8 cellular contexts compared by ENCODE assay signal in the genomic region with DNA sequence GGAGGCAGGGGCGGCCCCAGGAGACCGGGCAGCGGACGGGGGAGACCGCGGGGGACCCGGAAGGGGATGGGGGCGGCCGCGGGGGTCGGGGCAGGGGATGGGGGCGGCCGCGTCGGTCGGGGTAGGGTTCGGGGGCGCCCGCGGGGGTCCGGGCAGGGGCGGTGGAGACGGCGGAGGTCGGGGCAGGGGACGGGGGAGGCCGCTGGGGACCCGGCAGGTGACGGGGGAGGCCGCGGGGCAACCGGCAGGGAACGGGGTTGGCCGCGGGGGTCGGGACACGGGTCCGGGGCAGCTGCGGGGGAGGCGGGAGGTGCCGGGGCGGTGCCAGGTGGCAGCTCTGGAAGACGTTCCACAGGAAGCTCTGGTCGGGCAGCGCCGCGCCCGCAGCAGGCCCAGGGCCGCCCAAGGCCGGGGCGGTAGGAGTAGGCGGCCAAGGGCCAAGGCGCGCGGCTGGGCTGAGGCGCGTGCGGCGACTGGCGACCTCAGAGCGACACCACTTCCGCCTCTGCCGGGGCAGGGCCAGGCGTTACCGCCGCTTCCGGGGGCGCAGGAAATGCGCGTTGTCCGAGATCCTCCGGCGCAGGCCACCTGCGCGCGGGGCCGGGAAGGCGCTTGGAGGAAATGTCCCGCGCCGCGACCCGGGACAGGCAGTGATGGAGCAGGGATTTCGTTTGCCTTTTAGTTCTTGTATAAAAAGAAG. TPM values are rescaled to one million over a fixed set of nuclear protein-coding genes. Genes with fewer than 3 reads are reported as not detected.
DNase-seq lines count a peak whose midpoint lies in the region; ATAC-seq and TF ChIP-seq lines count a peak whose summit lies in the region.
"Not testable (repeated sequence)": the region's sequence is repeated elsewhere in the genome, so short reads cannot be mapped to it uniquely, and the experiment has no call there.

No MANE protein-coding gene starts in this region.

- H3K27ac ChIP-seq in ACC112 (ENCODE audit: low read depth, low read length); effector memory CD4-positive, alpha-beta T cell (ENCODE audit: insufficient read depth, low read length, poor library complexity, severe bottlenecking): not testable (repeated sequence)

- not testable (repeated sequence) for H3K9me3 ChIP-seq in effector memory CD4-positive, alpha-beta T cell (ENCODE audit: control insufficient read depth, low read length)

- H3K79me2 ChIP-seq in ACC112 (ENCODE audit: control insufficient read depth, insufficient read depth, low read length, unreplicated experiment), result not testable (repeated sequence)

- H3K36me3 ChIP-seq in ACC112 (ENCODE audit: insufficient read depth, low read length); effector memory CD4-positive, alpha-beta T cell (ENCODE audit: control insufficient read depth, insufficient read depth, low read length): not testable (repeated sequence)

- intact Hi-C loops in left colon (cut with DNase I, micrococcal nuclease), result not testable (repeated sequence)

- ATAC-seq in GM18867 (IDR thresholded peaks at IDR 0.05; ENCODE audit: unreplicated experiment) (peak; percentile 95), HG02840 (IDR thresholded peaks at IDR 0.05; ENCODE audit: low FRiP score, unreplicated experiment) (peak; percentile 92), left colon (peak; percentile 95)

- not testable (repeated sequence) for TF ChIP-seq CTCF in NB4 (IDR thresholded peaks at IDR 0.05; ENCODE audit: low read depth, low read length)

- H3K27me3 ChIP-seq in ACC112 (ENCODE audit: insufficient read depth, low read length); effector memory CD4-positive, alpha-beta T cell (replicated peaks; ENCODE audit: control insufficient read depth, insufficient read depth, low read length, poor library complexity, severe bottlenecking): not testable (repeated sequence)

- TF ChIP-seq POLR2A in NB4 (IDR thresholded peaks at IDR 0.05; ENCODE audit: extremely low read depth, insufficient read length), result peak; percentile 37

- H3K4me1 ChIP-seq in ACC112 (ENCODE audit: control insufficient read depth, insufficient read depth, low read length, unreplicated experiment); effector memory CD4-positive, alpha-beta T cell (ENCODE audit: control insufficient read depth, insufficient read depth, low read length, poor library complexity, severe bottlenecking): not testable (repeated sequence)

- H3K4me3 ChIP-seq in ACC112 (ENCODE audit: low read depth, low read length), result peak overlapping the region; percentile 75
- not testable (repeated sequence) for H3K4me3 ChIP-seq in NB4 (ENCODE audit: low read depth, low read length)
- peak overlapping the region; percentile 22 for H3K4me3 ChIP-seq in effector memory CD4-positive, alpha-beta T cell (ENCODE audit: insufficient read depth, low read depth, low read length, poor library complexity, severe bottlenecking)

- peak; percentile 85 for DNase-seq in NB4 (ENCODE audit: low read depth)
- DNase-seq in activated CD8-positive, alpha-beta memory T cell treated with anti-CD3 and anti-CD28 coated beads, Interleukin-2, amount 50 U/mL, for 48 hours, result peak; percentile 89
- peak; percentile 36 to 52 (median 41) for DNase-seq in effector memory CD4-positive, alpha-beta T cell
- peak; percentile 87 to 90 for DNase-seq in left colon
- DNase-seq in stimulated activated CD4-positive, alpha-beta T cell treated with anti-CD3 and anti-CD28 coated beads, Interleukin-12 subunit alpha, Interleukin-12 subunit beta, amount 100 ng/mL, for 4 hours, result peak; percentile 68

- not testable (repeated sequence) for H2AFZ ChIP-seq in ACC112 (ENCODE audit: low read length, unreplicated experiment)

RNA-seq across cellular contexts. Expression of a gene that starts 45.9 kb away (rescaled TPM):
- total RNA-seq in left colon, result 10 to 100 TPM; 18.3 to 33.9 TPM
